ENCODE assay signal across 19 cellular contexts in genomic region chr11:2310786-2311455, GRCh38. TPM values are rescaled to one million over a fixed set of nuclear protein-coding genes. Genes with fewer than 3 reads are reported as not detected.
DNase-seq lines count a peak whose midpoint lies in the region; ATAC-seq, FAIRE-seq and TF ChIP-seq lines count a peak whose summit lies in the region.
"Had no signal": no experiment of that assay in that cellular context is flagged by ENCODE, and none has a peak within 500 bp of the region (broad histone marks: within the 10 kb centered on the region; RNA-seq: fewer than 3 reads in every experiment).

No MANE protein-coding gene starts in this region.

- no peak overlapping the region for H3K27ac ChIP-seq in CD8-positive, alpha-beta T cell (ENCODE audit: low read depth, low read length)
- H3K27ac ChIP-seq in K562 (ENCODE audit: extremely low read depth, low read depth, low read length) (no peak overlapping the region), thyroid gland (no peak overlapping the region)
- H3K27ac ChIP-seq: KMS-11 had no signal

- TF ChIP-seq EP300 in K562 (IDR thresholded peaks at IDR 0.05; ENCODE audit: low read length), result no peak

- H3K4me1 ChIP-seq in CD8-positive, alpha-beta T cell (ENCODE audit: insufficient read depth, low read length), result peaks cover 48% of the 10 kb centered on the region
- peaks cover 6 to 92% of the 10 kb centered on the region in 2 experiments; a peak in 4 of 5 replicates for H3K4me1 ChIP-seq in K562 (replicated peaks in 1 of 2; ENCODE audit: control insufficient read depth in 2 of 2, insufficient read depth in 2 of 2, low read length in 2 of 2)
- H3K4me1 ChIP-seq in thyroid gland, result peaks cover 20 to 29% of the 10 kb centered on the region in 2 donors

- no peaks in the 10 kb centered on the region; the same call in 2 of the 3 replicates for H3K79me2 ChIP-seq in K562 (ENCODE audit: control insufficient read depth, insufficient read depth, low read length)

- no peak for TF ChIP-seq POLR2A in K562 (conservative IDR thresholded peaks at IDR 0.05)
- TF ChIP-seq POLR2A in thyroid gland (IDR thresholded peaks at IDR 0.05), result no peak

- TF ChIP-seq RAD21 in K562 (CRISPR knock-in tag; conservative IDR thresholded peaks at IDR 0.05 in 1 of 2, IDR thresholded peaks at IDR 0.05 in 1 of 2), result no peak

- DNase-seq in CD14-positive monocyte (ENCODE audit: low spot score) (peak; percentile 39), K562 (ENCODE audit: extremely low read depth in 1 of 4, low spot score in 3 of 4) (no peak), posterior vena cava (ENCODE audit: low spot score) (peak; percentile 74), 8988T (no peak), thyroid gland (no peak)
- no peak for DNase-seq in CD8-positive, alpha-beta T cell
- DNase-seq in activated CD8-positive, alpha-beta T cell treated with anti-CD3 and anti-CD28 coated beads, Interleukin-2, amount 10 ng/mL, durations not matched to agents 7 days and 5 days, result no peak
- DNase-seq: DMS 273 treated with DMSO at 0.1 percent for 48 hours, EL, H7, MG63, NCI-H1105, NCI-H1694 treated with DMSO at 0.1 percent for 48 hours, NCI-H446 treated with DMSO at 0.1 percent for 48 hours, NCI-H82, SIG-M5 had no signal

- intact Hi-C loops in CD14-positive monocyte (cut with micrococcal nuclease) (no loop called here), K562 (cut with micrococcal nuclease) (no loop called here), posterior vena cava (cut with DNase I) (loop anchor here in 1 of 2 donors (5.0 kb wide), 1 partner anchor 71 kb away; no protein-coding TSS in a partner anchor), thyroid gland (cut with DNase I) (no loop called here)
- intact Hi-C loops in CD8-positive, alpha-beta T cell (cut with DNase I, micrococcal nuclease), result no loop called here

- POLR2A ChIA-PET in CD8-positive, alpha-beta T cell (lab: Charles Lee), result interaction anchor here (0.8 to 3.9 kb wide), 3 partner anchors 10 to 89 kb away, joined by 3 to 24 read pairs (median 3); partner anchors contain the start of genes C11orf21, TSPAN32 and TSSC4
- POLR2A ChIA-PET in K562 (lab: Yijun Ruan, JAX), result interaction anchor here (0.5 to 1.2 kb wide), 4 partner anchors 8 to 631 kb away, joined by 3 to 4 read pairs (median 3); no protein-coding TSS in a partner anchor
- POLR2A ChIA-PET in activated CD8-positive, alpha-beta T cell treated with anti-CD3 and anti-CD28 coated beads, Interleukin-2, amount 10 ng/mL, durations not matched to agents 7 days and 5 days (lab: Charles Lee), result no interaction called here

- peaks cover 3 to 7% of the 10 kb centered on the region in 2 donors for H3K36me3 Mint-ChIP-seq in CD14-positive monocyte
- peaks cover 5% of the 10 kb centered on the region for H3K36me3 Mint-ChIP-seq in CD8-positive, alpha-beta T cell
- peaks cover 2% of the 10 kb centered on the region for H3K36me3 Mint-ChIP-seq in activated CD8-positive, alpha-beta T cell treated with anti-CD3 and anti-CD28 coated beads, Interleukin-2, amount 10 ng/mL, durations not matched to agents 7 days and 5 days (ENCODE audit: low read depth)

- BruUV-seq in K562 (replicated peaks; lab: Mats Ljungman, UMichigan), result no TSS peak

- TF ChIP-seq CTCF in CD14-positive monocyte (IDR thresholded peaks at IDR 0.05) (no peak), K562 (IDR thresholded peaks at IDR 0.05 in 2 of 3, conservative IDR thresholded peaks at IDR 0.05 in 1 of 3; ENCODE audit: insufficient read depth in 2 of 3, low read depth in 1 of 3, low read length in 3 of 3) (no peak), thyroid gland (IDR thresholded peaks at IDR 0.05) (no peak)
- no peak for TF ChIP-seq CTCF in CD8-positive, alpha-beta T cell (IDR thresholded peaks at IDR 0.05)

- no peak overlapping the region for H3K4me2 ChIP-seq in K562 (ENCODE audit: insufficient read depth, low read length)
- H3K4me2 ChIP-seq: BLaER1, KMS-11 had no signal

- H3K9me1 ChIP-seq in K562 (ENCODE audit: control insufficient read depth, insufficient read depth, low read length), result no peaks in the 10 kb centered on the region

- peaks cover 0 to 4% (median 0%) of the 10 kb centered on the region in 3 donors for H3K27me3 Mint-ChIP-seq in CD14-positive monocyte (ENCODE audit: low read depth in 3 of 3)
- no peaks in the 10 kb centered on the region for H3K27me3 Mint-ChIP-seq in CD8-positive, alpha-beta T cell (ENCODE audit: low read depth)
- no peaks in the 10 kb centered on the region for H3K27me3 Mint-ChIP-seq in activated CD8-positive, alpha-beta T cell treated with anti-CD3 and anti-CD28 coated beads, Interleukin-2, amount 10 ng/mL, durations not matched to agents 7 days and 5 days (ENCODE audit: low read depth)

- no peak overlapping the region for H2AFZ ChIP-seq in K562 (ENCODE audit: low read depth, low read length)

- no peak for FAIRE-seq in K562 (lab: Jason Lieb, UNC)

- 23% methylated on average over 18 of the region's 20 CpGs for WGBS in K562 (ENCODE audit: insufficient coverage, low coverage, missing lambda C conversion rate)
- 65 to 68% methylated on average over 8 to 19 of the region's 20 CpGs for WGBS in thyroid gland, 2 donors

- H3K27ac Mint-ChIP-seq in CD14-positive monocyte, result no peak overlapping the region
- H3K27ac Mint-ChIP-seq in CD8-positive, alpha-beta T cell, result peak overlapping the region; percentile 41
- no peak overlapping the region for H3K27ac Mint-ChIP-seq in activated CD8-positive, alpha-beta T cell treated with anti-CD3 and anti-CD28 coated beads, Interleukin-2, amount 10 ng/mL, durations not matched to agents 7 days and 5 days

- H3K4me3 ChIP-seq in CD8-positive, alpha-beta T cell (ENCODE audit: low read depth, low read length), result no peak overlapping the region
- H3K4me3 ChIP-seq in K562 (no peak overlapping the region), thyroid gland (replicated peaks in 1 of 3) (no peak overlapping the region)
- H3K4me3 ChIP-seq: BLaER1, MG63 had no signal

- H3K4me3 Mint-ChIP-seq in CD14-positive monocyte, result no peak overlapping the region
- H3K4me3 Mint-ChIP-seq in CD8-positive, alpha-beta T cell, result no peak overlapping the region
- no peak overlapping the region for H3K4me3 Mint-ChIP-seq in activated CD8-positive, alpha-beta T cell treated with anti-CD3 and anti-CD28 coated beads, Interleukin-2, amount 10 ng/mL, durations not matched to agents 7 days and 5 days

- peaks cover 0 to 1% (median 0%) of the 10 kb centered on the region in 7 donors for H3K9me3 Mint-ChIP-seq in CD14-positive monocyte
- no peaks in the 10 kb centered on the region for H3K9me3 Mint-ChIP-seq in CD8-positive, alpha-beta T cell
- no peaks in the 10 kb centered on the region for H3K9me3 Mint-ChIP-seq in activated CD8-positive, alpha-beta T cell treated with anti-CD3 and anti-CD28 coated beads, Interleukin-2, amount 10 ng/mL, durations not matched to agents 7 days and 5 days (ENCODE audit: insufficient read depth)

- H3K36me3 ChIP-seq in CD8-positive, alpha-beta T cell (ENCODE audit: insufficient read depth, low read length), result no peaks in the 10 kb centered on the region
- H3K36me3 ChIP-seq in K562 (ENCODE audit: control insufficient read depth, insufficient read depth, low read length), result no peaks in the 10 kb centered on the region
- no peaks in the 10 kb centered on the region for H3K36me3 ChIP-seq in thyroid gland
- H3K36me3 ChIP-seq: BLaER1, MG63 had no signal

- H3K4me1 Mint-ChIP-seq in CD14-positive monocyte, result peaks cover 15% of the 10 kb centered on the region
- H3K4me1 Mint-ChIP-seq in CD8-positive, alpha-beta T cell (ENCODE audit: low read depth), result peaks cover 22% of the 10 kb centered on the region
- H3K4me1 Mint-ChIP-seq in activated CD8-positive, alpha-beta T cell treated with anti-CD3 and anti-CD28 coated beads, Interleukin-2, amount 10 ng/mL, durations not matched to agents 7 days and 5 days (ENCODE audit: low read depth), result peaks cover 9% of the 10 kb centered on the region

- H3K27me3 ChIP-seq in CD8-positive, alpha-beta T cell (ENCODE audit: insufficient read depth, low read length), result no peaks in the 10 kb centered on the region
- H3K27me3 ChIP-seq in K562 (ENCODE audit: control insufficient read depth in 2 of 2, insufficient read depth in 2 of 2, low read length in 2 of 2) (peaks cover 0 to 7% of the 10 kb centered on the region in 2 experiments; a peak in 3 of 5 replicates), thyroid gland (no peaks in the 10 kb centered on the region)
- H3K27me3 ChIP-seq: BLaER1, MG63 had no signal

- no peaks in the 10 kb centered on the region for H3K9me3 ChIP-seq in CD8-positive, alpha-beta T cell (ENCODE audit: low read length)
- H3K9me3 ChIP-seq in K562 (replicated peaks; ENCODE audit: control insufficient read depth, insufficient read depth, low read depth, low read length), result no peaks in the 10 kb centered on the region
- no peaks in the 10 kb centered on the region for H3K9me3 ChIP-seq in thyroid gland
- H3K9me3 ChIP-seq: BLaER1, MG63 had no signal

- in situ Hi-C loops in K562 (cut with MboI), result loop anchor here (5.0 kb wide), 1 partner anchor 106 kb away; no protein-coding TSS in a partner anchor

- peaks cover 10% of the 10 kb centered on the region; the same call in 1 of the 2 replicates for H4K20me1 ChIP-seq in K562 (replicated peaks; ENCODE audit: control insufficient read depth, insufficient read depth, low read length)
- H4K20me1 ChIP-seq: BLaER1 had no signal

- H3K9ac ChIP-seq in K562 (ENCODE audit: insufficient read depth in 1 of 2, low read depth in 2 of 2, low read length in 2 of 2), result peak overlapping the region in 1 of 2 experiments; percentile 58; a peak in 1 of 4 replicates
- H3K9ac ChIP-seq: BLaER1, KMS-11 had no signal

- CTCF ChIA-PET in CD8-positive, alpha-beta T cell (lab: Charles Lee), result interaction anchor here (0.7 to 5.3 kb wide), 2 partner anchors 12 to 109 kb away, joined by 3 to 46 read pairs; no protein-coding TSS in a partner anchor
- CTCF ChIA-PET in K562 (lab: Yijun Ruan, JAX; ENCODE audit: low intra/inter-chr PET ratio), result no interaction called here
- CTCF ChIA-PET in activated CD8-positive, alpha-beta T cell treated with anti-CD3 and anti-CD28 coated beads, Interleukin-2, amount 10 ng/mL, durations not matched to agents 7 days and 5 days (lab: Charles Lee), result interaction anchor here (1.0 to 12.4 kb wide), 4 partner anchors 12 to 110 kb away, joined by 3 to 351 read pairs (median 4); partner anchors contain the start of gene TSSC4

- no peak for ATAC-seq in CD8-positive, alpha-beta T cell
- ATAC-seq in K562 (no peak), SK-N-SH treated with all-trans-retinoic acid at 6 μM for 48 hours (no peak)
- ATAC-seq in activated CD8-positive, alpha-beta T cell treated with anti-CD3 and anti-CD28 coated beads, Interleukin-2, amount 10 ng/mL, durations not matched to agents 7 days and 5 days, result no peak

RNA-seq across cellular contexts. Expression of gene TSPAN32, which starts 9.1 kb away (rescaled TPM):
- polyA plus RNA-seq in CD14-positive monocyte, result 10 to 100 TPM; 34.8 to 82.5 TPM
- total RNA-seq in CD8-positive, alpha-beta T cell, result 100 to 1,000 TPM; 145 to 147 TPM
- 8.4 and 16.2 TPM in 2 replicates for total RNA-seq in K562 (2011; cell fraction: chromatin; rRNA removed; ENCODE audit: low replicate concordance)
- 7.1 and 8.5 TPM in 2 replicates for total RNA-seq in K562 (2011; cell fraction: nucleolus; rRNA removed)
- total RNA-seq in K562 (2011; cell fraction: nucleoplasm; rRNA removed), result 4.3 and 5.9 TPM in 2 replicates
- total RNA-seq in K562 (2014; rRNA removed), result 3.0 and 3.4 TPM in 2 replicates
- total RNA-seq in K562 (2014; rRNA removed; fragmentation: Illumina TruSeq; extraction: Trizol), result 0.86 and 1.4 TPM in 2 replicates
- total RNA-seq in K562 (2015; rRNA removed; fragmentation: Illumina TruSeq; extraction: Trizol), result 2.6 TPM in 2 replicates
- 4.8 and 5.9 TPM in 2 replicates for total RNA-seq in K562 (2021)
- 4.2 and 9.4 TPM in 2 replicates for polyA plus RNA-seq in K562 (2011; rRNA removed)
- 4.4 and 6.2 TPM in 2 replicates for polyA plus RNA-seq in K562 (2011; cell fraction: cytosol; rRNA removed)
- 68.0 and 78.0 TPM in 2 replicates for polyA plus RNA-seq in K562 (2011; cell fraction: nucleus; rRNA removed)
- 8.2 and 19.1 TPM in 2 replicates for polyA plus RNA-seq in K562 (2012)
- 0.79 and 2.8 TPM in 2 replicates for polyA plus RNA-seq in K562 (2014; fragmentation: Illumina TruSeq; extraction: Trizol)
- under 1 TPM; 0.21 to 0.57 TPM for polyA plus RNA-seq in K562 (2014; fragmentation: Nextera tagmentation; extraction: Ambion mirVana)
- polyA plus RNA-seq in K562 (2014; rRNA removed), result 3.3 and 7.3 TPM in 2 replicates
- 0.77 and 0.90 TPM in 2 replicates for polyA minus RNA-seq in K562 (2011; rRNA and poly(A)+ RNA removed)
- 1.4 and 3.4 TPM in 2 replicates for polyA minus RNA-seq in K562 (2011; cell fraction: cytosol; rRNA and poly(A)+ RNA removed)
- polyA minus RNA-seq in K562 (2011; cell fraction: nucleus; rRNA and poly(A)+ RNA removed), result 10.0 and 10.3 TPM in 2 replicates
- 1 to 10 TPM in 1 of 2 donors, under 1 TPM in 1; 0.76 to 3.6 TPM for total RNA-seq in posterior vena cava
- total RNA-seq in activated CD8-positive, alpha-beta T cell treated with anti-CD3 and anti-CD28 coated beads, Interleukin-2, amount 10 ng/mL, durations not matched to agents 7 days and 5 days, result 10 to 100 TPM; 39.7 to 47.0 TPM
- total RNA-seq in thyroid gland, result under 1 TPM in 2 of 4 donors, not detected in 2; 0.33 to 0.45 TPM
- total RNA-seq: H7 had no signal

RNA-seq across cellular contexts. Expression of gene C11orf21, which starts 9.2 kb away (rescaled TPM):
- polyA plus RNA-seq in CD14-positive monocyte (10 to 100 TPM; 10.8 to 13.1 TPM), K562 (2011; rRNA removed) (1.2 and 2.1 TPM in 2 replicates), K562 (2014; fragmentation: Illumina TruSeq; extraction: Trizol) (1.0 and 1.3 TPM in 2 replicates), K562 (2014; fragmentation: Nextera tagmentation; extraction: Ambion mirVana) (under 1 TPM; 0.10 to 0.15 TPM), K562 (2014; rRNA removed) (2.0 and 2.1 TPM in 2 replicates)
- total RNA-seq in CD8-positive, alpha-beta T cell, result 10 to 100 TPM; 38.2 to 40.2 TPM
- 1.6 and 4.7 TPM in 2 replicates for total RNA-seq in K562 (2011; cell fraction: chromatin; rRNA removed; ENCODE audit: low replicate concordance)
- 2.4 and 3.5 TPM in 2 replicates for total RNA-seq in K562 (2011; cell fraction: nucleolus; rRNA removed)
- 1.5 and 3.1 TPM in 2 replicates for total RNA-seq in K562 (2011; cell fraction: nucleoplasm; rRNA removed)
- total RNA-seq in K562 (2014; rRNA removed) (1.3 and 2.0 TPM in 2 replicates), K562 (2014; rRNA removed; fragmentation: Illumina TruSeq; extraction: Trizol) (0.64 and 0.65 TPM in 2 replicates), K562 (2015; rRNA removed; fragmentation: Illumina TruSeq; extraction: Trizol) (2.3 and 2.5 TPM in 2 replicates), K562 (2021) (2.1 and 2.6 TPM in 2 replicates), posterior vena cava (1 to 10 TPM; 1.3 to 1.8 TPM), thyroid gland (under 1 TPM; 0.15 to 0.67 (median 0.45) TPM)
- 0.91 and 2.0 TPM in 2 replicates for polyA plus RNA-seq in K562 (2011; cell fraction: cytosol; rRNA removed)
- polyA plus RNA-seq in K562 (2011; cell fraction: nucleus; rRNA removed), result 5.5 and 14.3 TPM in 2 replicates
- 4.3 and 4.5 TPM in 2 replicates for polyA plus RNA-seq in K562 (2012)
- polyA minus RNA-seq in K562 (2011; rRNA and poly(A)+ RNA removed), result 0.99 and 1.0 TPM in 2 replicates
- 1.4 TPM in 1 of 2 replicates, not detected in the other for polyA minus RNA-seq in K562 (2011; cell fraction: cytosol; rRNA and poly(A)+ RNA removed)
- polyA minus RNA-seq in K562 (2011; cell fraction: nucleus; rRNA and poly(A)+ RNA removed), result 2.4 and 3.4 TPM in 2 replicates
- total RNA-seq in activated CD8-positive, alpha-beta T cell treated with anti-CD3 and anti-CD28 coated beads, Interleukin-2, amount 10 ng/mL, durations not matched to agents 7 days and 5 days, result 10 to 100 TPM; 37.1 to 43.2 TPM
- total RNA-seq: H7 had no signal

RNA-seq across cellular contexts. Expression of gene ASCL2, which starts 40.5 kb away (rescaled TPM):
- polyA plus RNA-seq in CD14-positive monocyte, result 10 to 100 TPM in 1 of 2 donors, 1 to 10 TPM in 1; 8.3 to 11.4 TPM
- total RNA-seq in CD8-positive, alpha-beta T cell, result not detected
- total RNA-seq in K562 (2011; cell fraction: chromatin; rRNA removed; ENCODE audit: low replicate concordance), result 0.25 and 0.30 TPM in 2 replicates
- 0.79 and 0.83 TPM in 2 replicates for total RNA-seq in K562 (2011; cell fraction: nucleolus; rRNA removed)
- 0.22 and 0.31 TPM in 2 replicates for total RNA-seq in K562 (2011; cell fraction: nucleoplasm; rRNA removed)
- 1.4 and 1.7 TPM in 2 replicates for total RNA-seq in K562 (2014; rRNA removed)
- total RNA-seq in K562 (2014; rRNA removed; fragmentation: Illumina TruSeq; extraction: Trizol), result 0.11 TPM in 1 of 2 replicates, not detected in the other
- 0.36 and 0.53 TPM in 2 replicates for total RNA-seq in K562 (2015; rRNA removed; fragmentation: Illumina TruSeq; extraction: Trizol)
- total RNA-seq in K562 (2021), result 1.1 and 1.2 TPM in 2 replicates
- 0.07 and 0.15 TPM in 2 replicates for polyA plus RNA-seq in K562 (2011; rRNA removed)
- 0.15 and 1.7 TPM in 2 replicates for polyA plus RNA-seq in K562 (2011; cell fraction: cytosol; rRNA removed)
- 0.13 and 0.40 TPM in 2 replicates for polyA plus RNA-seq in K562 (2011; cell fraction: nucleus; rRNA removed)
- 0.93 and 1.0 TPM in 2 replicates for polyA plus RNA-seq in K562 (2012)
- polyA plus RNA-seq in K562 (2014; fragmentation: Illumina TruSeq; extraction: Trizol), result 0.12 and 0.26 TPM in 2 replicates
- not detected for polyA plus RNA-seq in K562 (2014; fragmentation: Nextera tagmentation; extraction: Ambion mirVana)
- 0.76 and 1.4 TPM in 2 replicates for polyA plus RNA-seq in K562 (2014; rRNA removed)
- not detected in 2 replicates for polyA minus RNA-seq in K562 (2011; rRNA and poly(A)+ RNA removed)
- polyA minus RNA-seq in K562 (2011; cell fraction: cytosol; rRNA and poly(A)+ RNA removed), result not detected in 2 replicates
- 0.22 and 0.27 TPM in 2 replicates for polyA minus RNA-seq in K562 (2011; cell fraction: nucleus; rRNA and poly(A)+ RNA removed)
- total RNA-seq in posterior vena cava, result under 1 TPM; 0.43 to 0.69 TPM
- under 1 TPM; 0.13 to 0.53 TPM for total RNA-seq in activated CD8-positive, alpha-beta T cell treated with anti-CD3 and anti-CD28 coated beads, Interleukin-2, amount 10 ng/mL, durations not matched to agents 7 days and 5 days
- total RNA-seq in thyroid gland, result 1 to 10 TPM in 1 of 4 donors, under 1 TPM in 3; 0.46 to 2.9 (median 0.66) TPM

Comparison
In these comparisons a context has a peak if more than half of its experiments do, and no peak if none do; other contexts are left out.
1. DNase-seq: peak in CD14-positive monocyte (single experiment) and posterior vena cava (single experiment); none in CD8-positive, alpha-beta T cell (0 of 7), K562 (0 of 4), activated CD8-positive, alpha-beta T cell treated with anti-CD3 and anti-CD28 coated beads, Interleukin-2, amount 10 ng/mL, durations not matched to agents 7 days and 5 days (single experiment), 8988T (single experiment) and thyroid gland (0 of 2).
2. RNA of gene C11orf21, which starts 9.2 kb away (total RNA-seq): 37.1 to 43.2 TPM in activated CD8-positive, alpha-beta T cell treated with anti-CD3 and anti-CD28 coated beads, Interleukin-2, amount 10 ng/mL, durations not matched to agents 7 days and 5 days and 38.2 to 40.2 TPM in CD8-positive, alpha-beta T cell; 0.64 to 4.7 TPM in K562, 1.3 to 1.8 TPM in posterior vena cava and 0.15 to 0.67 TPM in thyroid gland; every median in the first group is over 4 times any median in the second.